ENCODE assay signal across 8 cellular contexts in the genomic region with DNA sequence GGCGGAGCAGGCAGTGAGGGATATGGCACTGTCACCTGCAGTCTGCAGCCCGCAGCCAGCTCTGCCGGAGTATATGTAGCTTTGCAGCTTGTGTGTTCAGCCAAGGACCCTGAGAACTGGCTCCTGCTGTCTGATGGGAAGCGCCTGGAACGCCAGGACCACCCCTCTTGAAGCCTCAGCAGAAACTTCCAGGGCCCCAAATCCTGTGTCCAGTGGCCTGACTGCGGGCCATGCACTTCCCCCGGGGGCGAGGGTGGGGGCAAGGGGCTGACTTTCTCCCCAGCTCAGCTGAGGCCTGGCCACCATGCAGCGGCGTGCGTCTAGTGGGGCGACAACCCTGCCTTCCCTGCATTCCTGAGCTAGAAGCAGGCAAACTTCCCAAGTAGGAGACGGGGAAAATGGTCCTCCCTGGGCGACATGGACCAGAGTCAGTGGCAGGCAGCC. TPM values are rescaled to one million over a fixed set of nuclear protein-coding genes. Genes with fewer than 3 reads are reported as not detected.
DNase-seq lines count a peak whose midpoint lies in the region; FAIRE-seq and TF ChIP-seq lines count a peak whose summit lies in the region.

No MANE protein-coding gene starts in this region.

- DNase-seq in MM.1S (no peak), SW 1271 (lab: John Stamatoyannopoulos, UW) (no peak), urothelium cell line (ENCODE audit: low spot score) (no peak), cortex of kidney (lab: John Stamatoyannopoulos, UW) (no peak), H4 (ENCODE audit: low spot score) (no peak)

- no peaks in the 10 kb centered on the region for H3K9me3 Mint-ChIP-seq in nephron

- H3K4me2 ChIP-seq in BLaER1 (peak overlapping the region; percentile 89), MM.1S (ENCODE audit: low read depth, low read length) (peak overlapping the region; percentile 73)

- H3K4me3 ChIP-seq in BLaER1 (peak overlapping the region; percentile 66), MM.1S (ENCODE audit: low read length) (peak overlapping the region; percentile 91), duodenal mucosa (ENCODE audit: low read depth in 1 of 2, low read length in 2 of 2) (peak overlapping the region; percentile 75 to 82)

- no peaks in the 10 kb centered on the region for H3K27me3 ChIP-seq in BLaER1
- no peaks in the 10 kb centered on the region for H3K27me3 ChIP-seq in MM.1S (replicated peaks; ENCODE audit: insufficient read depth, low read length)
- no peaks in the 10 kb centered on the region for H3K27me3 ChIP-seq in duodenal mucosa (ENCODE audit: control insufficient read depth in 1 of 2, insufficient read depth in 2 of 2, low read length in 2 of 2)

- no peaks in the 10 kb centered on the region for H3K27me3 Mint-ChIP-seq in nephron (ENCODE audit: low read depth)

- peaks cover 92% of the 10 kb centered on the region for H3K4me1 ChIP-seq in BLaER1
- peaks cover 8% of the 10 kb centered on the region; the same call in 1 of the 2 replicates for H3K4me1 ChIP-seq in MM.1S (ENCODE audit: low read length)
- H3K4me1 ChIP-seq in duodenal mucosa (ENCODE audit: control insufficient read depth in 1 of 2, insufficient read depth in 2 of 2, low read length in 2 of 2), result peaks cover 41 to 49% of the 10 kb centered on the region in 2 donors

- H3K9ac ChIP-seq in BLaER1 (peak overlapping the region; percentile 84), MM.1S (ENCODE audit: low read length) (peak overlapping the region; percentile 92; the same call in 1 of the 2 replicates), duodenal mucosa (ENCODE audit: low read depth in 1 of 2, low read length in 2 of 2) (peak overlapping the region; percentile 77 to 78)

- H3K4me3 Mint-ChIP-seq in nephron, result peak overlapping the region; percentile 66 to 82 (median 74)

- H3K36me3 ChIP-seq in BLaER1 (peaks cover 48% of the 10 kb centered on the region), MM.1S (replicated peaks; ENCODE audit: insufficient read depth, low read length) (no peaks in the 10 kb centered on the region), duodenal mucosa (ENCODE audit: control insufficient read depth in 1 of 2, insufficient read depth in 2 of 2, low read length in 2 of 2) (peaks cover 3 to 19% of the 10 kb centered on the region in 2 donors)

- no peaks in the 10 kb centered on the region for H3K9me3 ChIP-seq in BLaER1
- no peaks in the 10 kb centered on the region for H3K9me3 ChIP-seq in MM.1S (replicated peaks; ENCODE audit: insufficient read depth, low read length)
- H3K9me3 ChIP-seq in duodenal mucosa (ENCODE audit: control insufficient read depth in 1 of 2, low read length in 2 of 2), result no peaks in the 10 kb centered on the region

- H3K4me1 Mint-ChIP-seq in nephron, result peaks cover 44% of the 10 kb centered on the region

- peaks cover 6% of the 10 kb centered on the region; the same call in 1 of the 2 replicates for H3F3A ChIP-seq in MM.1S (ENCODE audit: insufficient read depth, low read length)

- peaks cover 82% of the 10 kb centered on the region for H4K20me1 ChIP-seq in BLaER1
- H4K20me1 ChIP-seq in MM.1S (ENCODE audit: insufficient read depth, low read length), result no peaks in the 10 kb centered on the region

- no peak for TF ChIP-seq CTCF in MM.1S (IDR thresholded peaks at IDR 0.05; ENCODE audit: low read length)
- TF ChIP-seq CTCF in nephron (IDR thresholded peaks at IDR 0.05; ENCODE audit: unreplicated experiment in 3 of 3), result no peak

- H3K79me2 ChIP-seq in MM.1S (ENCODE audit: low read length), result peaks cover 89% of the 10 kb centered on the region

- peak overlapping the region; percentile 95 for H3K27ac ChIP-seq in BLaER1
- peak overlapping the region; percentile 67; the same call in 1 of the 2 replicates for H3K27ac ChIP-seq in MM.1S (ENCODE audit: low read length)
- H3K27ac ChIP-seq in duodenal mucosa (ENCODE audit: low read depth, low read length), result peak overlapping the region; percentile 73

- FAIRE-seq in urothelium cell line (lab: Jason Lieb, UNC), result no peak

- no peaks in the 10 kb centered on the region for H3K36me3 Mint-ChIP-seq in nephron (ENCODE audit: low read depth)

- no peaks in the 10 kb centered on the region for H3K9me2 ChIP-seq in MM.1S (replicated peaks; ENCODE audit: insufficient read depth, low read length)

- peak overlapping the region; percentile 32; the same call in 1 of the 2 replicates for H2AFZ ChIP-seq in MM.1S (ENCODE audit: low read length)

- H3K27ac Mint-ChIP-seq in nephron, result peak overlapping the region in 1 of 3 experiments; percentile 41

RNA-seq across cellular contexts. Expression of a gene that starts 32.3 kb away (rescaled TPM):
- 17.6 and 18.8 TPM in 2 replicates for total RNA-seq in H4 (2014; rRNA removed; shearing (Covaris generic))
